ENCODE assay signal across 1 cellular context in the genomic region with DNA sequence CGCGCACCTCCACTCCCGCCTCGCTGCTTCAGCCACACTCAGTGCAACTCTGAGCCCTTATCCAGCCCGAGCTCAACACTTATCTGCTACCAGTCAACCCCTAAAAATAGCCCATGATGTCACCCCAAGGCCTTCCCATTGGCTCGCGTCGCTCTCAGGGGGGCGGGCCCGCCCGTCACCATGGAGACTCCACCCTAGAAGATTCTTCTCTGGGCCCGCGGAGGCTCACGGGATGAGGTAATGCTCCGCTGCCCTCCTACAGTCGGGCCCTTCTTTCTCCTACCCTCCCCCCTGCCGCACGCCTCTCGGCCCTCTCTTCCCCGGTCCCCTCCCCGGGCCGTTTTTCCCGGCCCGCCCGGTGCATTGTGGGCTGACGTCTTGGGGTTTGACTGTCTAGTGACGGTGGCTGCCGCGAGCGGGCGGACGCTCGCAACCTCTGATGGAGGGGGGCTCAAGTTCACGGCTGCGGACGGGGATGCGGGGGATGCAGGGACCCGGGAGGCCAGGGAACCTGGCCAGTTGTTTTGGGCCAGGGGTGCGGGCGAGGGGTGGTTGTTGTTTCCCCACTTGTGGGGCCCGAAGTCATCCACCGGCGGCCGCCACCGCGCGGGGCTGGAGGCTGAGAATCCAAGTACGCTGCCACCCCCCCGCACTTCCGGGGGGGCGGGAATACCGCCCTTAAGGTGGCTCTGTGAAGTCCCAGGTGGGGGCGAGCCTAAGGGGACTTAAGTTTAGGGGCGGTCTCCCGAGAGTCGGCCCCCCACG.
TF ChIP-seq lines count a peak whose summit lies in the region.

TSS of gene JUN (minus strand) at position 55 of the 765 bp plus-strand sequence. CDS start 977 bp downstream, outside the sequence.

TF ChIP-seq in K562, 482 proteins besides CTCF, POLR2A, EP300 and RAD21 (continued from another document and continues in another):
- TF ChIP-seq NONO (IDR thresholded peaks at IDR 0.05; ENCODE audit: low read depth in 2 of 2, low read length in 1 of 2), result peak in 1 of 2 experiments; percentile 81; a peak in 3 of 4 replicates
- TF ChIP-seq POLR3G (IDR thresholded peaks at IDR 0.05; ENCODE audit: extremely low read depth, insufficient read length, insufficient replicate concordance), result no peak
- TF ChIP-seq NR2C2 (CRISPR knock-in tag; IDR thresholded peaks at IDR 0.05), result no peak
- peak; percentile 85 for TF ChIP-seq NR2C2 (tag; IDR thresholded peaks at IDR 0.05)
- TF ChIP-seq ZHX1 (conservative IDR thresholded peaks at IDR 0.05; ENCODE audit: low read length), result 0 out of 2 replicates have a peak, but pooled peaks have one; percentile 32
- peak; percentile 77 for TF ChIP-seq PHF8 (IDR thresholded peaks at IDR 0.05; ENCODE audit: borderline replicate concordance, low read length)
- TF ChIP-seq ZBTB49 (CRISPR knock-in tag; IDR thresholded peaks at IDR 0.05; ENCODE audit: borderline replicate concordance), result no peak
- TF ChIP-seq GABPB2 (CRISPR knock-in tag; conservative IDR thresholded peaks at IDR 0.05), result no peak
- TF ChIP-seq TCFL5 (CRISPR knock-in tag; conservative IDR thresholded peaks at IDR 0.05), result no peak
- peak; percentile 82 for TF ChIP-seq ELF1 (tag; IDR thresholded peaks at IDR 0.05)
- TF ChIP-seq ELF2 (CRISPR knock-in tag; IDR thresholded peaks at IDR 0.05), result no peak
- TF ChIP-seq ZFP36 (IDR thresholded peaks at IDR 0.05; ENCODE audit: low read depth, low read length, partially characterized antibody), result no peak
- TF ChIP-seq SOX6 (IDR thresholded peaks at IDR 0.05), result peak; percentile 39; the same call in 1 of the 2 replicates
- TF ChIP-seq MEIS2 (IDR thresholded peaks at IDR 0.05; ENCODE audit: partially characterized antibody), result no peak
- TF ChIP-seq SREBF1 (IDR thresholded peaks at IDR 0.05; ENCODE audit: borderline replicate concordance, low read depth, low read length), result no peak
- TF ChIP-seq VEZF1 (CRISPR knock-in tag; IDR thresholded peaks at IDR 0.05), result peak; percentile 98
- TF ChIP-seq, protein P1, sequence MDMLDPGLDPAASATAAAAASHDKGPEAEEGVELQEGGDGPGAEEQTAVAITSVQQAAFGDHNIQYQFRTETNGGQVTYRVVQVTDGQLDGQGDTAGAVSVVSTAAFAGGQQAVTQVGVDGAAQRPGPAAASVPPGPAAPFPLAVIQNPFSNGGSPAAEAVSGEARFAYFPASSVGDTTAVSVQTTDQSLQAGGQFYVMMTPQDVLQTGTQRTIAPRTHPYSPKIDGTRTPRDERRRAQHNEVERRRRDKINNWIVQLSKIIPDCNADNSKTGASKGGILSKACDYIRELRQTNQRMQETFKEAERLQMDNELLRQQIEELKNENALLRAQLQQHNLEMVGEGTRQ (CRISPR knock-in tag; IDR thresholded peaks at IDR 0.05), result no peak; the same call in 1 of the 2 replicates
- no peak for TF ChIP-seq HNRNPK (IDR thresholded peaks at IDR 0.05; ENCODE audit: low read depth, low read length, poor library complexity, severe bottlenecking)
- no peak for TF ChIP-seq NR4A1 (CRISPR knock-in tag; IDR thresholded peaks at IDR 0.05)
- 0 out of 2 replicates have a peak, but pooled peaks have one; percentile 19 for TF ChIP-seq NR4A1 (tag; IDR thresholded peaks at IDR 0.05)
- no peak for TF ChIP-seq HSF4 (CRISPR knock-in tag; IDR thresholded peaks at IDR 0.05; ENCODE audit: borderline replicate concordance)
- no peak for TF ChIP-seq MTA2 (IDR thresholded peaks at IDR 0.05; ENCODE audit: low read depth)
- TF ChIP-seq HMG20B (CRISPR knock-in tag; IDR thresholded peaks at IDR 0.05), result no peak
- TF ChIP-seq PRDM10 (IDR thresholded peaks at IDR 0.05; ENCODE audit: partially characterized antibody), result peak; percentile 86
- TF ChIP-seq RBM15 (IDR thresholded peaks at IDR 0.05; ENCODE audit: insufficient read depth, low read length), result no peak
- TF ChIP-seq GATAD2B (IDR thresholded peaks at IDR 0.05; ENCODE audit: borderline replicate concordance), result 0 out of 2 replicates have a peak, but pooled peaks have one; percentile 38
- TF ChIP-seq ZNF436 (CRISPR knock-in tag; IDR thresholded peaks at IDR 0.05), result no peak
- TF ChIP-seq BRD4 (IDR thresholded peaks at IDR 0.05), result peak; percentile 87; the same call in 1 of the 2 replicates
- peak; percentile 50 for TF ChIP-seq PHF20 (IDR thresholded peaks at IDR 0.05; ENCODE audit: partially characterized antibody)
- TF ChIP-seq U2AF2 (optimal IDR thresholded peaks at IDR 0.05; ENCODE audit: low read depth, low read length), result no peak
- peak; percentile 82 for TF ChIP-seq NFYB (IDR thresholded peaks at IDR 0.05; ENCODE audit: extremely low read depth, insufficient read length)
- peak; percentile 82; the same call in 1 of the 2 replicates for TF ChIP-seq GABPB1 (CRISPR knock-in tag; IDR thresholded peaks at IDR 0.05)
- no peak for TF ChIP-seq SMAD2 (IDR thresholded peaks at IDR 0.05; ENCODE audit: low read depth, low read length)
- no peak for TF ChIP-seq ZZZ3 (IDR thresholded peaks at IDR 0.05)
- TF ChIP-seq ADNP (tag; IDR thresholded peaks at IDR 0.05), result no peak
- no peak for TF ChIP-seq SIRT6 (IDR thresholded peaks at IDR 0.05; ENCODE audit: low read depth, low read length)
- no peak for TF ChIP-seq CBX8 (IDR thresholded peaks at IDR 0.05; ENCODE audit: borderline replicate concordance, extremely low read depth, low read depth, low read length, poor library complexity, severe bottlenecking)
- TF ChIP-seq GATA2 (CRISPR knock-in tag; IDR thresholded peaks at IDR 0.05), result no peak
- TF ChIP-seq HNRNPH1 (optimal IDR thresholded peaks at IDR 0.05; ENCODE audit: low read depth, low read length), result no peak
- TF ChIP-seq RBM34 (IDR thresholded peaks at IDR 0.05; ENCODE audit: borderline replicate concordance, insufficient read depth, low read length), result no peak
- no peak for TF ChIP-seq SNIP1 (IDR thresholded peaks at IDR 0.05; ENCODE audit: low read depth)
- TF ChIP-seq BDP1 (IDR thresholded peaks at IDR 0.05; ENCODE audit: insufficient read depth, insufficient read length), result no peak
- TF ChIP-seq SMARCA5 (IDR thresholded peaks at IDR 0.05), result no peak
- TF ChIP-seq BRCA1 (IDR thresholded peaks at IDR 0.05), result no peak
- TF ChIP-seq BRCA1 (CRISPR knock-in tag; IDR thresholded peaks at IDR 0.05), result no peak
- no peak for TF ChIP-seq AFF4 (CRISPR knock-in tag; IDR thresholded peaks at IDR 0.05)
- no peak for TF ChIP-seq JUNB (CRISPR knock-in tag; conservative IDR thresholded peaks at IDR 0.05)
- peak; percentile 74 for TF ChIP-seq CEBPG (CRISPR knock-in tag; IDR thresholded peaks at IDR 0.05)
- peak; percentile 5 to 60; a peak in 2 of 4 replicates for TF ChIP-seq CEBPG (tag; conservative IDR thresholded peaks at IDR 0.05 in 1 of 2, IDR thresholded peaks at IDR 0.05 in 1 of 2)
- no peak; the same call in 1 of the 2 replicates for TF ChIP-seq CHD2 (IDR thresholded peaks at IDR 0.05; ENCODE audit: low read depth, low read length)
- TF ChIP-seq RBM25 (IDR thresholded peaks at IDR 0.05; ENCODE audit: low read depth, low read length, severe bottlenecking), result peak; percentile 65
